Comparison of ENCODE assay signal across 12 cellular contexts in the genomic region with DNA sequence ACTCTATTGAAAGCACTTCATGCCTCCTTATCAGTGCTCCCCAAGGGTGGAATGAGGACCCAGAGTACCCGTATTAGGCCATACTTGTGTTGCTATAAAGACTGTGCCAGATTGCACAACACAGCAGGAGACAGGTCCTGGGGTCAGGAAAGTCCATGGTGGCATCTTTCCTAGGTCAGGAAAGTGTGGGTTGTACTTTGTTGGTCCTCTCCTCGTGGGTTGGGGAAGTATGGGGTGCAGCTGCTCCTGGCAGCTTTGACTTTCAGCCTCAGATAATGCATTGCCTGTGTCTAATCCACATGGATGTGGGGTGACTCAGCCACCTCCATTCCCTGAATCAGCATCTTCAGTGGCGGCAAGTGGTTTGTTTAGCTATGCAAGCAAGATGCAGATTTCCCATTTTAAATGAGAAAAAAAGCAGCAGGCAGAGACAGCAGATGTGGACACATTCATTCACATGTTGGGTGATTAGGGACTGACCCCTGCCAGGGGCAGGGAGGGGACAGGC. TPM values are rescaled to one million over a fixed set of nuclear protein-coding genes. Genes with fewer than 3 reads are reported as not detected.
DNase-seq lines count a peak whose midpoint lies in the region; ATAC-seq and TF ChIP-seq lines count a peak whose summit lies in the region.
"Had no signal": no experiment of that assay in that cellular context is flagged by ENCODE, and none has a peak within 500 bp of the region (broad histone marks: within the 10 kb centered on the region; RNA-seq: fewer than 3 reads in every experiment).

No MANE protein-coding gene starts in this region.

- peaks cover 8% of the 10 kb centered on the region for H3K27me3 Mint-ChIP-seq in activated T-helper 17 cell treated with anti-CD3 and anti-CD28 coated beads, Interleukin-2, amount 50 U/mL, for 72 hours

- no peaks in the 10 kb centered on the region for H3K9me3 ChIP-seq in iPS DF 6.9 (ENCODE audit: control insufficient read depth, insufficient read depth, low read length)
- H3K9me3 ChIP-seq in upper lobe of right lung, result no peaks in the 10 kb centered on the region
- H3K9me3 ChIP-seq: suprapubic skin had no signal

- no peaks in the 10 kb centered on the region for H3K36me3 ChIP-seq in iPS DF 6.9 (ENCODE audit: control insufficient read depth, insufficient read depth, low read length)
- H3K36me3 ChIP-seq in upper lobe of right lung, result no peaks in the 10 kb centered on the region
- H3K36me3 ChIP-seq: suprapubic skin had no signal

- H3K4me1 ChIP-seq in iPS DF 6.9 (ENCODE audit: control insufficient read depth, insufficient read depth, low read length), result peaks cover 3% of the 10 kb centered on the region; the same call in 1 of the 2 replicates
- no peaks in the 10 kb centered on the region for H3K4me1 ChIP-seq in upper lobe of right lung
- H3K4me1 ChIP-seq: suprapubic skin had no signal

- no peak overlapping the region for H3K4me3 Mint-ChIP-seq in activated T-helper 17 cell treated with anti-CD3 and anti-CD28 coated beads, Interleukin-2, amount 50 U/mL, for 72 hours

- H3K4me1 Mint-ChIP-seq in activated T-helper 17 cell treated with anti-CD3 and anti-CD28 coated beads, Interleukin-2, amount 50 U/mL, for 72 hours, result no peaks in the 10 kb centered on the region

- DNase-seq in HK-2 (ENCODE audit: unreplicated experiment) (peak; percentile 3), iPS DF 6.9 (ENCODE audit: low read depth, low spot score) (peak; percentile 85), upper lobe of right lung (no peak), DMS 273 (lab: John Stamatoyannopoulos, UW; ENCODE audit: unreplicated experiment) (no peak), NCI-H2227 (lab: John Stamatoyannopoulos, UW; ENCODE audit: unreplicated experiment) (no peak)
- no peak for DNase-seq in activated CD4-positive, CD25-positive, alpha-beta regulatory T cell treated with anti-CD3 and anti-CD28 coated beads, Interleukin-2, amount 50 U/mL, for 72 hours
- DNase-seq: activated T-cell treated with anti-CD3 and anti-CD28 coated beads, Interleukin-2, amount 50 U/mL, for 48 hours; Karpas-422; NCI-H1930 had no signal

- H3K4me3 ChIP-seq in iPS DF 6.9 (ENCODE audit: low read length) (no peak overlapping the region), upper lobe of right lung (no peak overlapping the region)
- H3K4me3 ChIP-seq: suprapubic skin had no signal

- H3K27ac Mint-ChIP-seq in activated T-helper 17 cell treated with anti-CD3 and anti-CD28 coated beads, Interleukin-2, amount 50 U/mL, for 72 hours, result no peak overlapping the region

- WGBS in iPS DF 6.9 (ENCODE audit: insufficient coverage, insufficient read length), result no CpG with 5 or more reads among the region's 3 CpGs

- H3K27ac ChIP-seq in iPS DF 6.9 (ENCODE audit: low read length) (no peak overlapping the region), upper lobe of right lung (no peak overlapping the region)
- H3K27ac ChIP-seq: suprapubic skin had no signal

- H3K36me3 Mint-ChIP-seq in activated T-helper 17 cell treated with anti-CD3 and anti-CD28 coated beads, Interleukin-2, amount 50 U/mL, for 72 hours (ENCODE audit: low read depth), result no peaks in the 10 kb centered on the region

- no peaks in the 10 kb centered on the region for H3K9me3 Mint-ChIP-seq in activated T-helper 17 cell treated with anti-CD3 and anti-CD28 coated beads, Interleukin-2, amount 50 U/mL, for 72 hours

- intact Hi-C loops in upper lobe of right lung (cut with DNase I), result no loop called here

- H3K27me3 ChIP-seq in iPS DF 6.9 (ENCODE audit: control insufficient read depth, insufficient read depth, low read length) (no peaks in the 10 kb centered on the region), upper lobe of right lung (no peaks in the 10 kb centered on the region)

- ATAC-seq in activated T-helper 17 cell treated with anti-CD3 and anti-CD28 coated beads, Interleukin-2, amount 50 U/mL, for 72 hours (replicated peaks), result peak; percentile 31
- ATAC-seq in upper lobe of right lung, result peak; percentile 74

- no peak for TF ChIP-seq CTCF in upper lobe of right lung (IDR thresholded peaks at IDR 0.05)

RNA-seq across cellular contexts. Expression of gene CYP2B6, which starts 8.4 kb away (rescaled TPM):
- total RNA-seq in activated T-helper 17 cell treated with anti-CD3 and anti-CD28 coated beads, Interleukin-2, amount 50 U/mL, for 72 hours, result not detected
- total RNA-seq in upper lobe of right lung, result 1.9 TPM
- total RNA-seq: lung microvascular endothelial cell had no signal

Comparison
In these comparisons a context has a peak if more than half of its experiments do, and no peak if none do; other contexts are left out.
1. DNase-seq: peak in HK-2 (single experiment) and iPS DF 6.9 (single experiment); none in upper lobe of right lung (single experiment), DMS 273 (single experiment), activated CD4-positive, CD25-positive, alpha-beta regulatory T cell treated with anti-CD3 and anti-CD28 coated beads, Interleukin-2, amount 50 U/mL, for 72 hours (single experiment) and NCI-H2227 (single experiment).